8 cellular contexts compared by ENCODE assay signal in the genomic region with DNA sequence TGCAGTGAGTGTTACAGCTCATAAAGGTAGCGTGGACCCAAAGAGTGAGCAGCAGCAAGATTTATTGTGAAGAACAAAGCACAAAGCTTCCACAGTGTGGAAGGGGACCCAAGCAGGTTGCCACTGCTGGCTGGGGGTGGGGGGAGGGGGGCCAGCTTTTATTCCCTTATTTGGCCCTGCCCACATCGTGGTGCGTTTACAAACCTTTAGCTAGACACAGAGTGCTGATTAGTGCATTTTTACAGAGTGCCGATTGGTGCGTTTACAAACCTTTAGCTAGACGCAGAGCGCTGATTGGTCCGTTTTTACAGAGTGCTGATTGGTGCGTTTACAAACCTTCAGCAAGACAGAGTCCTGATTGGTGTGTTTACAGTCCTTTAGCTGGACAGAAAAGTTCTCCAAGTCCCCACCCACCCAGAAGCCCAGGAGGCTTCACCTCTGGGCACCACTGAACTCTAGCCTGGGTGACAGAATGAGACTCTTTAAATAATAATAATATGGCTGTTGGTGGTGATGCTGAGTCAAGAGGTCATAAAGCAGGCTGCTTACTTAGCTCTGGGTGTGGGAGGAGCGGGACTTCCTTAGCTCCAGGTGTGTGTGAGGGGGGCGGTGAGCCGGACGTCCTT. TPM values are rescaled to one million over a fixed set of nuclear protein-coding genes. Genes with fewer than 3 reads are reported as not detected.
DNase-seq lines count a peak whose midpoint lies in the region; ATAC-seq and TF ChIP-seq lines count a peak whose summit lies in the region.
"Not testable (repeated sequence)": the region's sequence is repeated elsewhere in the genome, so short reads cannot be mapped to it uniquely, and the experiment has no call there.

No MANE protein-coding gene starts in this region.

- H3K4me3 ChIP-seq in CD4-positive, alpha-beta memory T cell (ENCODE audit: low read length in 2 of 2), result peak overlapping the region in 1 of 2 donors; percentile 50
- peak overlapping the region; percentile 57 for H3K4me3 ChIP-seq in epithelial cell of proximal tubule (ENCODE audit: low read depth, low read length)

- not testable (repeated sequence) for H3K9me3 Mint-ChIP-seq in CD4-positive, alpha-beta memory T cell; activated T-cell treated with anti-CD3 and anti-CD28 coated beads, Interleukin-2, amount 50 U/mL, for 4 hours

- H3K27me3 ChIP-seq in CD4-positive, alpha-beta memory T cell (ENCODE audit: insufficient read depth, low read length), result not testable (repeated sequence)

- peak overlapping the region; percentile 60 to 98 (median 91) for H3K27ac Mint-ChIP-seq in CD4-positive, alpha-beta memory T cell

- peak overlapping the region; percentile 86 to 98 (median 93) for H3K4me3 Mint-ChIP-seq in CD4-positive, alpha-beta memory T cell
- H3K4me3 Mint-ChIP-seq in activated T-cell treated with anti-CD3 and anti-CD28 coated beads, Interleukin-2, amount 50 U/mL, for 4 hours, result peak overlapping the region; percentile 87

- not testable (repeated sequence) for H3K9me3 ChIP-seq in CD4-positive, alpha-beta memory T cell (ENCODE audit: control insufficient read depth in 1 of 2, low read length in 2 of 2)

- DNase-seq in CD4-positive, alpha-beta memory T cell, result peak in 3 of 5 donors; percentile 12 to 21 (median 20)
- DNase-seq in NCI-H748 (lab: John Stamatoyannopoulos, UW; ENCODE audit: unreplicated experiment), result peak; percentile 79
- not testable (repeated sequence) for DNase-seq in activated T-cell treated with anti-CD3 and anti-CD28 coated beads, Interleukin-2, amount 50 U/mL, for 4 hours; epithelial cell of proximal tubule (ENCODE audit: low read depth)
- DNase-seq in lung microvascular endothelial cell (ENCODE audit: low read depth in 2 of 2), result peak; percentile 44 to 56
- peak in 2 of 3 experiments; percentile 5 to 24 for DNase-seq in stimulated activated CD4-positive, alpha-beta T cell treated with anti-CD3 and anti-CD28 coated beads, TNF-alpha, amount 100 ng/mL, for 24 hours (ENCODE audit: low read depth in 3 of 3)

- not testable (repeated sequence) for H3K36me3 Mint-ChIP-seq in CD4-positive, alpha-beta memory T cell; activated T-cell treated with anti-CD3 and anti-CD28 coated beads, Interleukin-2, amount 50 U/mL, for 4 hours (ENCODE audit: insufficient read depth)

- H3K36me3 ChIP-seq in CD4-positive, alpha-beta memory T cell (ENCODE audit: insufficient read depth, low read length), result not testable (repeated sequence)

- H3K4me1 Mint-ChIP-seq in CD4-positive, alpha-beta memory T cell, result peaks cover 22 to 43% (median 37%) of the 10 kb centered on the region in 4 donors
- peaks cover 32% of the 10 kb centered on the region for H3K4me1 Mint-ChIP-seq in activated T-cell treated with anti-CD3 and anti-CD28 coated beads, Interleukin-2, amount 50 U/mL, for 4 hours (ENCODE audit: low read depth)

- H3K27me3 Mint-ChIP-seq in CD4-positive, alpha-beta memory T cell; activated T-cell treated with anti-CD3 and anti-CD28 coated beads, Interleukin-2, amount 50 U/mL, for 4 hours (ENCODE audit: low read depth): not testable (repeated sequence)

- intact Hi-C loops in CD4-positive, alpha-beta memory T cell (cut with micrococcal nuclease), result not testable (repeated sequence)

- peak overlapping the region; percentile 55 for H3K27ac ChIP-seq in CD4-positive, alpha-beta memory T cell (ENCODE audit: low read depth, low read length)

- TF ChIP-seq CTCF in epithelial cell of proximal tubule (conservative IDR thresholded peaks at IDR 0.05; ENCODE audit: low read depth, low read length), result not testable (repeated sequence)

- ATAC-seq in GM19463 (IDR thresholded peaks at IDR 0.05; ENCODE audit: unreplicated experiment) (peak; percentile 38), HG03135 (IDR thresholded peaks at IDR 0.05; ENCODE audit: unreplicated experiment) (peak; percentile 64)
- ATAC-seq in activated T-cell treated with anti-CD3 and anti-CD28 coated beads, Interleukin-2, amount 50 U/mL, for 4 hours, result peak; percentile 66

- H3K4me1 ChIP-seq in CD4-positive, alpha-beta memory T cell (ENCODE audit: insufficient read depth, low read length), result peaks cover 21% of the 10 kb centered on the region

- POLR2A ChIA-PET in CD4-positive, alpha-beta memory T cell (lab: Charles Lee; ENCODE audit: partially characterized antibody), result interaction anchor here (0.7 to 2.3 kb wide), 9 partner anchors 16 to 166 kb away, joined by 3 to 25 read pairs (median 5); a partner anchor contains a TSS

- CTCF ChIA-PET in CD4-positive, alpha-beta memory T cell (lab: Charles Lee; ENCODE audit: partially characterized antibody), result interaction anchor here (1.0 to 1.7 kb wide), 7 partner anchors 9 to 273 kb away, joined by 3 to 7 read pairs (median 3); no protein-coding TSS in a partner anchor

RNA-seq across cellular contexts. Expression of a gene that starts 6.7 kb away (rescaled TPM):
- 10 to 100 TPM; 14.7 to 15.2 TPM for total RNA-seq in CD4-positive, alpha-beta memory T cell
- 10 to 100 TPM in 1 of 2 donors, 1 to 10 TPM in 1; 6.2 to 24.1 TPM for polyA plus RNA-seq in CD4-positive, alpha-beta memory T cell
- 1 to 10 TPM; 6.2 to 7.6 (median 6.3) TPM for total RNA-seq in activated T-cell treated with anti-CD3 and anti-CD28 coated beads, Interleukin-2, amount 50 U/mL, for 4 hours
- 4.1 and 6.2 TPM in 2 replicates for total RNA-seq in epithelial cell of proximal tubule
- 2.6 and 4.0 TPM in 2 replicates for total RNA-seq in lung microvascular endothelial cell

RNA-seq across cellular contexts. Expression of a gene that starts 33.8 kb away (rescaled TPM):
- total RNA-seq in CD4-positive, alpha-beta memory T cell, result 100 to 1,000 TPM; 114 to 116 TPM
- 10 to 100 TPM; 52.3 to 99.4 TPM for polyA plus RNA-seq in CD4-positive, alpha-beta memory T cell
- total RNA-seq in activated T-cell treated with anti-CD3 and anti-CD28 coated beads, Interleukin-2, amount 50 U/mL, for 4 hours, result 10 to 100 TPM; 48.7 to 59.7 (median 57.1) TPM
- total RNA-seq in epithelial cell of proximal tubule, result 43.4 and 50.1 TPM in 2 replicates
- total RNA-seq in lung microvascular endothelial cell, result 32.9 and 42.7 TPM in 2 replicates
